1 cellular context compared by ENCODE assay signal in the genomic region with DNA sequence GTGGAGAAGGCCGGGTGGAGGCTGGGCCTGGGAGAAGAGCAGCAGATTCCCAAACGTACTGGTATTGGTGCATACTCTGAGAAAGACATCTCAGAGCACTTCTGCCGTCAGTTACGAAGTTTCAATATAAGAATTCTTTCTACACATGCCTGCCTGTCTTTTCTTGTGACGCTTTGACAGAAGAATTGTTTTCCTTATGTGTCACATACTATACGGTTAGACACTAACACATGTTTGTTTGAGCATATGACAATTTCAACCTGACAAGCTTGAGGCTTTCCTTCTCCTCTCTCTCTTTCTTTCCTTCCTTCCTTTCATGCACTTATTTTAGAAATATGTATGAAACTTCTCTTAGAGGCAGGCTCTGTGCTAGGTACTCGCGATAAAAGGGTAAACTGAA.
TF ChIP-seq lines count a peak whose summit lies in the region.

No MANE protein-coding gene starts in this region.

TF ChIP-seq in K562, 482 proteins besides CTCF, POLR2A, EP300 and RAD21 (continued from another document):
- TF ChIP-seq, protein P1, sequence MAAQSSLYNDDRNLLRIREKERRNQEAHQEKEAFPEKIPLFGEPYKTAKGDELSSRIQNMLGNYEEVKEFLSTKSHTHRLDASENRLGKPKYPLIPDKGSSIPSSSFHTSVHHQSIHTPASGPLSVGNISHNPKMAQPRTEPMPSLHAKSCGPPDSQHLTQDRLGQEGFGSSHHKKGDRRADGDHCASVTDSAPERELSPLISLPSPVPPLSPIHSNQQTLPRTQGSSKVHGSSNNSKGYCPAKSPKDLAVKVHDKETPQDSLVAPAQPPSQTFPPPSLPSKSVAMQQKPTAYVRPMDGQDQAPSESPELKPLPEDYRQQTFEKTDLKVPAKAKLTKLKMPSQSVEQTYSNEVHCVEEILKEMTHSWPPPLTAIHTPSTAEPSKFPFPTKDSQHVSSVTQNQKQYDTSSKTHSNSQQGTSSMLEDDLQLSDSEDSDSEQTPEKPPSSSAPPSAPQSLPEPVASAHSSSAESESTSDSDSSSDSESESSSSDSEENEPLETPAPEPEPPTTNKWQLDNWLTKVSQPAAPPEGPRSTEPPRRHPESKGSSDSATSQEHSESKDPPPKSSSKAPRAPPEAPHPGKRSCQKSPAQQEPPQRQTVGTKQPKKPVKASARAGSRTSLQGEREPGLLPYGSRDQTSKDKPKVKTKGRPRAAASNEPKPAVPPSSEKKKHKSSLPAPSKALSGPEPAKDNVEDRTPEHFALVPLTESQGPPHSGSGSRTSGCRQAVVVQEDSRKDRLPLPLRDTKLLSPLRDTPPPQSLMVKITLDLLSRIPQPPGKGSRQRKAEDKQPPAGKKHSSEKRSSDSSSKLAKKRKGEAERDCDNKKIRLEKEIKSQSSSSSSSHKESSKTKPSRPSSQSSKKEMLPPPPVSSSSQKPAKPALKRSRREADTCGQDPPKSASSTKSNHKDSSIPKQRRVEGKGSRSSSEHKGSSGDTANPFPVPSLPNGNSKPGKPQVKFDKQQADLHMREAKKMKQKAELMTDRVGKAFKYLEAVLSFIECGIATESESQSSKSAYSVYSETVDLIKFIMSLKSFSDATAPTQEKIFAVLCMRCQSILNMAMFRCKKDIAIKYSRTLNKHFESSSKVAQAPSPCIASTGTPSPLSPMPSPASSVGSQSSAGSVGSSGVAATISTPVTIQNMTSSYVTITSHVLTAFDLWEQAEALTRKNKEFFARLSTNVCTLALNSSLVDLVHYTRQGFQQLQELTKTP (IDR thresholded peaks at IDR 0.05; ENCODE audit: low read depth in 1 of 2, partially characterized antibody in 2 of 2), result no peak
